In the genomic region with DNA sequence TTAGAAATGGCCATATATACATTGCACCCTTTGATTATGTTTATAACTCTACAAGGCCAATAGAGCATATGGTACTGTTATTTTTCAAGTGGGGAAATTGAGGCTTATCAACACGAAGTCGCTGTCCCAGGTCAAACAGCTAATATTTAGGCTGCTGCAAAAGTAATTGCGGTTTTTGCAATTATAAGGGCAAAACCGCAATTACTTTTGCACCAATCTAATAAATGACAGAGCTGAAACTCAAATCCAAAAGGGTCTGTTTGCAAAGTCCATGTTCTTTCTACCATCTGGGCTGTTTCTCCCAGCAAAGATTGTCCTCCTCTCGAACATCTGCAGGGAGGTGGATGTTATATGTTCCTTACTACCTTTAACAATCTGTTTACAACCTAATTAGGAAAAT, we compare ENCODE assay signal across 37 cellular contexts.
"Had no signal": no experiment of that assay in that cellular context is flagged by ENCODE, and none has a peak within 500 bp of the region (broad histone marks: within the 10 kb centered on the region; RNA-seq: fewer than 3 reads in every experiment).

No MANE protein-coding gene starts in this region.

- ATAC-seq: activated CD4-positive, CD25-positive, alpha-beta regulatory T cell treated with anti-CD3 and anti-CD28 coated beads, Interleukin-2, amount 50 U/mL, for 24 hours; activated CD8-positive, alpha-beta memory T cell treated with anti-CD3 and anti-CD28 coated beads, Interleukin-2, amount 10 ng/mL, durations not matched to agents 7 days and 5 days; activated CD8-positive, alpha-beta T cell treated with anti-CD3 and anti-CD28 coated beads, Interleukin-2, amount 10 ng/mL, durations not matched to agents 7 days and 5 days; activated naive CD8-positive, alpha-beta T cell treated with anti-CD3 and anti-CD28 coated beads, Interleukin-2, amount 50 U/mL, for 24 hours; esophagus mucosa; T-helper 17 cell had no signal

- H3K4me3 Mint-ChIP-seq: activated B cell treated with CpG ODN at 0.5 μM for 24 hours; activated CD4-positive, alpha-beta memory T cell treated with anti-CD3 and anti-CD28 coated beads for 36 hours; activated CD8-positive, alpha-beta memory T cell treated with anti-CD3 and anti-CD28 coated beads, Interleukin-2, amount 10 ng/mL, durations not matched to agents 7 days and 5 days; activated CD8-positive, alpha-beta T cell treated with anti-CD3 and anti-CD28 coated beads, Interleukin-2, amount 10 ng/mL, durations not matched to agents 7 days and 5 days; activated naive CD4-positive, alpha-beta T cell treated with anti-CD3 and anti-CD28 coated beads for 36 hours; activated naive CD4-positive, alpha-beta T cell treated with anti-CD3 and anti-CD28 coated beads, Interleukin-2, amount 50 U/mL, for 24 hours; activated naive CD8-positive, alpha-beta T cell treated with anti-CD3 and anti-CD28 coated beads for 36 hours; activated naive CD8-positive, alpha-beta T cell treated with anti-CD3 and anti-CD28 coated beads, Interleukin-2, amount 50 U/mL, for 24 hours; activated T-helper 1 cell treated with anti-CD3 and anti-CD28 coated beads, Interleukin-12 subunit alpha, Interleukin-12 subunit beta, Interleukin-2, Interleukin-4 antibody, amounts not matched to agents 30 ng/mL and 10 ng/mL and 1 ng/mL, durations not matched to agents 14 hours and 24 hours and 36 hours; brain; central memory CD8-positive, alpha-beta T cell; dendritic cell treated with granulocyte-macrophage colony-stimulating factor and Interleukin-4, amounts not matched to agents 40 ng/mL and 50 ng/mL, for 4 days; endodermal cell; T-helper 17 cell; T-helper 2 cell treated with Interferon-gamma antibody and Interleukin-4, amounts not matched to agents 5 μg/mL and 100 μg/mL, for 36 hours had no signal

- H3K9me3 Mint-ChIP-seq: activated B cell treated with CpG ODN at 0.5 μM for 24 hours; activated CD4-positive, alpha-beta memory T cell treated with anti-CD3 and anti-CD28 coated beads for 36 hours; activated naive CD4-positive, alpha-beta T cell treated with anti-CD3 and anti-CD28 coated beads for 36 hours; activated naive CD8-positive, alpha-beta T cell treated with anti-CD3 and anti-CD28 coated beads for 36 hours; activated naive CD8-positive, alpha-beta T cell treated with anti-CD3 and anti-CD28 coated beads, Interleukin-2, amount 50 U/mL, for 24 hours; activated T-helper 1 cell treated with anti-CD3 and anti-CD28 coated beads, Interleukin-12 subunit alpha, Interleukin-12 subunit beta, Interleukin-2, Interleukin-4 antibody, amounts not matched to agents 30 ng/mL and 10 ng/mL and 1 ng/mL, durations not matched to agents 14 hours and 24 hours and 36 hours; activated T-helper 2 cell treated with anti-CD3 and anti-CD28 coated beads, Interferon-gamma antibody, Interleukin-2, Interleukin-4, amounts not matched to agents 10 μg/mL and 5 μg/mL and 100 μg/mL, durations not matched to agents 14 hours and 24 hours and 36 hours; brain; central memory CD8-positive, alpha-beta T cell; dendritic cell treated with granulocyte-macrophage colony-stimulating factor and Interleukin-4, amounts not matched to agents 40 ng/mL and 50 ng/mL, for 4 days; endodermal cell; T-helper 2 cell treated with Interferon-gamma antibody and Interleukin-4, amounts not matched to agents 5 μg/mL and 100 μg/mL, for 36 hours had no signal

- DNase-seq: activated B cell treated with CpG ODN at 0.5 μM for 24 hours; activated CD4-positive, alpha-beta memory T cell treated with anti-CD3 and anti-CD28 coated beads for 36 hours; activated CD4-positive, alpha-beta T cell treated with anti-CD3 and anti-CD28 coated beads for 48 hours; activated CD4-positive, alpha-beta T cell treated with anti-CD3 and anti-CD28 coated beads, Interleukin-2, amount 50 U/mL, for 1 hour; activated CD8-positive, alpha-beta memory T cell treated with anti-CD3 and anti-CD28 coated beads, Interleukin-2, amount 10 ng/mL, durations not matched to agents 7 days and 5 days; activated CD8-positive, alpha-beta memory T cell treated with anti-CD3 and anti-CD28 coated beads, Interleukin-2, amount 50 U/mL, for 4 hours; activated CD8-positive, alpha-beta T cell treated with anti-CD3 and anti-CD28 coated beads, Interleukin-2, amount 10 ng/mL, durations not matched to agents 7 days and 5 days; activated effector memory CD4-positive, alpha-beta T cell treated with anti-CD3 and anti-CD28 coated beads, Interleukin-2, amount 50 U/mL, for 16 hours; activated naive CD4-positive, alpha-beta T cell treated with anti-CD3 and anti-CD28 coated beads for 36 hours; activated naive CD8-positive, alpha-beta T cell treated with anti-CD3 and anti-CD28 coated beads for 36 hours; activated naive CD8-positive, alpha-beta T cell treated with anti-CD3 and anti-CD28 coated beads, Interleukin-2, amount 50 U/mL, for 24 hours; activated T-cell treated with anti-CD3 and anti-CD28 coated beads, Interleukin-2, amount 50 U/mL, for 1 hour; activated T-cell treated with anti-CD3 and anti-CD28 coated beads, Interleukin-2, amount 50 U/mL, for 48 hours; adrenal gland; amygdala; aorta; dorsolateral prefrontal cortex; effector memory CD4-positive, alpha-beta T cell; endodermal cell; head of caudate nucleus; T-helper 1 cell; T-helper 17 cell; T1000; WERI-Rb-1 had no signal

- H3K4me1 ChIP-seq: adrenal gland, breast epithelium had no signal

- H3K27me3 Mint-ChIP-seq: activated CD4-positive, alpha-beta memory T cell treated with anti-CD3 and anti-CD28 coated beads for 36 hours; activated CD8-positive, alpha-beta memory T cell treated with anti-CD3 and anti-CD28 coated beads, Interleukin-2, amount 10 ng/mL, durations not matched to agents 7 days and 5 days; brain; central memory CD8-positive, alpha-beta T cell; dendritic cell treated with granulocyte-macrophage colony-stimulating factor and Interleukin-4, amounts not matched to agents 40 ng/mL and 50 ng/mL, for 4 days; T-helper 17 cell had no signal

- H3K27me3 ChIP-seq: adrenal gland, breast epithelium, cardiac muscle cell, dorsolateral prefrontal cortex had no signal

- H3K36me3 ChIP-seq: adrenal gland, breast epithelium, cardiac muscle cell had no signal

- FAIRE-seq: frontal cortex had no signal

- H3K36me3 Mint-ChIP-seq: activated CD4-positive, alpha-beta memory T cell treated with anti-CD3 and anti-CD28 coated beads for 36 hours; activated CD8-positive, alpha-beta memory T cell treated with anti-CD3 and anti-CD28 coated beads, Interleukin-2, amount 10 ng/mL, durations not matched to agents 7 days and 5 days; activated naive CD4-positive, alpha-beta T cell treated with anti-CD3 and anti-CD28 coated beads, Interleukin-2, amount 50 U/mL, for 24 hours; activated naive CD8-positive, alpha-beta T cell treated with anti-CD3 and anti-CD28 coated beads for 36 hours; brain had no signal

- H3K4me3 ChIP-seq: adrenal gland, breast epithelium, cardiac muscle cell, coronary artery, dorsolateral prefrontal cortex had no signal

- H3K27ac Mint-ChIP-seq: activated B cell treated with CpG ODN at 0.5 μM for 24 hours; activated CD4-positive, alpha-beta memory T cell treated with anti-CD3 and anti-CD28 coated beads for 36 hours; activated CD8-positive, alpha-beta memory T cell treated with anti-CD3 and anti-CD28 coated beads, Interleukin-2, amount 10 ng/mL, durations not matched to agents 7 days and 5 days; activated CD8-positive, alpha-beta T cell treated with anti-CD3 and anti-CD28 coated beads, Interleukin-2, amount 10 ng/mL, durations not matched to agents 7 days and 5 days; activated naive CD4-positive, alpha-beta T cell treated with anti-CD3 and anti-CD28 coated beads for 36 hours; activated naive CD4-positive, alpha-beta T cell treated with anti-CD3 and anti-CD28 coated beads, Interleukin-2, amount 50 U/mL, for 24 hours; activated naive CD8-positive, alpha-beta T cell treated with anti-CD3 and anti-CD28 coated beads for 36 hours; activated naive CD8-positive, alpha-beta T cell treated with anti-CD3 and anti-CD28 coated beads, Interleukin-2, amount 50 U/mL, for 24 hours; activated T-helper 1 cell treated with anti-CD3 and anti-CD28 coated beads, Interleukin-12 subunit alpha, Interleukin-12 subunit beta, Interleukin-2, Interleukin-4 antibody, amounts not matched to agents 30 ng/mL and 10 ng/mL and 1 ng/mL, durations not matched to agents 14 hours and 24 hours and 36 hours; activated T-helper 2 cell treated with anti-CD3 and anti-CD28 coated beads, Interferon-gamma antibody, Interleukin-2, Interleukin-4, amounts not matched to agents 10 μg/mL and 5 μg/mL and 100 μg/mL, durations not matched to agents 14 hours and 24 hours and 36 hours; brain; dendritic cell treated with granulocyte-macrophage colony-stimulating factor and Interleukin-4, amounts not matched to agents 40 ng/mL and 50 ng/mL, for 4 days; endodermal cell; T-helper 17 cell; T-helper 2 cell treated with Interferon-gamma antibody and Interleukin-4, amounts not matched to agents 5 μg/mL and 100 μg/mL, for 36 hours had no signal

- H3K27ac ChIP-seq: adrenal gland, breast epithelium, cardiac muscle cell, coronary artery, dorsolateral prefrontal cortex, WERI-Rb-1 had no signal

- H3K4me1 Mint-ChIP-seq: activated B cell treated with CpG ODN at 0.5 μM for 24 hours; activated CD8-positive, alpha-beta memory T cell treated with anti-CD3 and anti-CD28 coated beads, Interleukin-2, amount 10 ng/mL, durations not matched to agents 7 days and 5 days; activated naive CD4-positive, alpha-beta T cell treated with anti-CD3 and anti-CD28 coated beads, Interleukin-2, amount 50 U/mL, for 24 hours; activated naive CD8-positive, alpha-beta T cell treated with anti-CD3 and anti-CD28 coated beads for 36 hours; activated naive CD8-positive, alpha-beta T cell treated with anti-CD3 and anti-CD28 coated beads, Interleukin-2, amount 50 U/mL, for 24 hours; central memory CD8-positive, alpha-beta T cell; T-helper 17 cell had no signal

- H3K9me3 ChIP-seq: adrenal gland, breast epithelium had no signal
